Comparison of ENCODE assay signal across 8 cellular contexts in genomic region chr9:137199411-137200121, GRCh38. TPM values are rescaled to one million over a fixed set of nuclear protein-coding genes. Genes with fewer than 3 reads are reported as not detected.
DNase-seq lines count a peak whose midpoint lies in the region; ATAC-seq, FAIRE-seq and TF ChIP-seq lines count a peak whose summit lies in the region.

No MANE protein-coding gene starts in this region.

- no peak for FAIRE-seq in frontal cortex (lab: Jason Lieb, UNC)

- intact Hi-C loops in body of pancreas (cut with DNase I) = no loop called here

- H3K27ac Mint-ChIP-seq in memory B cell = no peak overlapping the region

- H3K9me3 Mint-ChIP-seq in memory B cell = no peaks in the 10 kb centered on the region

- no peak for TF ChIP-seq CTCF in 22Rv1 (IDR thresholded peaks at IDR 0.05)
- TF ChIP-seq CTCF in body of pancreas (IDR thresholded peaks at IDR 0.05) = no peak

- H3K4me3 Mint-ChIP-seq in memory B cell = peak overlapping the region; percentile 83

- H3K27me3 Mint-ChIP-seq in memory B cell = no peaks in the 10 kb centered on the region

- ATAC-seq in body of pancreas (no peak), memory B cell (ENCODE audit: low read depth) (no peak), GM21717 (IDR thresholded peaks at IDR 0.05; ENCODE audit: unreplicated experiment) (no peak)

- peaks cover 22% of the 10 kb centered on the region for H3K4me1 Mint-ChIP-seq in memory B cell

- no peaks in the 10 kb centered on the region for H3K36me3 Mint-ChIP-seq in memory B cell

- H3K4me1 ChIP-seq in HAP-1 = peaks cover 31% of the 10 kb centered on the region
- peaks cover 87% of the 10 kb centered on the region for H3K4me1 ChIP-seq in body of pancreas

- H3K27ac ChIP-seq in 22Rv1 = peak overlapping the region; percentile 83
- H3K27ac ChIP-seq in body of pancreas = peak overlapping the region; percentile 92 to 99 (median 92)

- H3K9me3 ChIP-seq in HAP-1 = no peaks in the 10 kb centered on the region
- H3K9me3 ChIP-seq in body of pancreas = no peaks in the 10 kb centered on the region

- WGBS in body of pancreas, 2 donors = 1 to 3% methylated on average over 12 to 38 of the region's 51 CpGs

- H3K36me3 ChIP-seq in HAP-1 (replicated peaks) (peaks cover 9% of the 10 kb centered on the region; the same call in 1 of the 2 replicates), body of pancreas (replicated peaks in 1 of 2; ENCODE audit: insufficient read depth in 1 of 2, low read depth in 2 of 2) (no peaks in the 10 kb centered on the region)

- no peaks in the 10 kb centered on the region for H3K27me3 ChIP-seq in HAP-1 (ENCODE audit: low read depth)
- no peaks in the 10 kb centered on the region for H3K27me3 ChIP-seq in body of pancreas

- in situ Hi-C loops in HAP-1 (cut with MboI; ENCODE audit: low sequenced_read_pairs) = no loop called here

- no peak for TF ChIP-seq POLR2A in body of pancreas (IDR thresholded peaks at IDR 0.05)

- no peak for DNase-seq in HAP-1 (ENCODE audit: low spot score in 2 of 2)
- peak in 1 of 4 donors; percentile 30 for DNase-seq in body of pancreas
- DNase-seq in memory B cell (ENCODE audit: low spot score in 2 of 2) = no peak
- no peak for DNase-seq in frontal cortex (ENCODE audit: low spot score in 2 of 2)
- DNase-seq in SK-N-DZ (ENCODE audit: low spot score) = no peak
- no peak for DNase-seq in NCI-H2196 (lab: John Stamatoyannopoulos, UW; ENCODE audit: unreplicated experiment)

- peak overlapping the region; percentile 30 for H3K4me3 ChIP-seq in HAP-1
- H3K4me3 ChIP-seq in body of pancreas = peak overlapping the region; percentile 32 to 40

RNA-seq across cellular contexts. Expression of gene TPRN, which starts 1.0 kb away (rescaled TPM):
- 10 to 100 TPM; 90.0 to 91.3 TPM for total RNA-seq in body of pancreas
- total RNA-seq in frontal cortex = 6.1 TPM
- 11.1 and 13.8 TPM in 2 replicates for polyA plus RNA-seq in SK-N-DZ (2014; cell fraction: cytosol; rRNA removed)
- polyA plus RNA-seq in SK-N-DZ (2014; cell fraction: nucleus; rRNA removed) = 23.1 and 27.1 TPM in 2 replicates

RNA-seq across cellular contexts. Expression of gene TMEM203, which starts 5.9 kb away (rescaled TPM):
- 10 to 100 TPM; 11.9 to 18.1 TPM for total RNA-seq in body of pancreas
- 34.2 TPM for total RNA-seq in frontal cortex
- polyA plus RNA-seq in SK-N-DZ (2014; cell fraction: cytosol; rRNA removed) = 53.2 and 54.5 TPM in 2 replicates
- 25.2 and 38.1 TPM in 2 replicates for polyA plus RNA-seq in SK-N-DZ (2014; cell fraction: nucleus; rRNA removed)

RNA-seq across cellular contexts. Expression of gene NDOR1, which starts 5.9 kb away (rescaled TPM):
- total RNA-seq in body of pancreas (10 to 100 TPM; 17.1 to 22.7 TPM), frontal cortex (3.3 TPM)
- polyA plus RNA-seq in SK-N-DZ (2014; cell fraction: cytosol; rRNA removed) = 11.7 and 19.0 TPM in 2 replicates
- 89.6 and 124 TPM in 2 replicates for polyA plus RNA-seq in SK-N-DZ (2014; cell fraction: nucleus; rRNA removed)

RNA-seq across cellular contexts. Expression of gene SSNA1, which starts 11.1 kb away (rescaled TPM):
- total RNA-seq in body of pancreas (10 to 100 TPM; 62.3 to 79.1 TPM), frontal cortex (24.5 TPM)
- 140 and 167 TPM in 2 replicates for polyA plus RNA-seq in SK-N-DZ (2014; cell fraction: cytosol; rRNA removed)
- polyA plus RNA-seq in SK-N-DZ (2014; cell fraction: nucleus; rRNA removed) = 104 and 182 TPM in 2 replicates

RNA-seq across cellular contexts. Expression of gene ANAPC2, which starts 11.2 kb away (rescaled TPM):
- total RNA-seq in body of pancreas (10 to 100 TPM; 24.1 to 51.7 TPM), frontal cortex (22.4 TPM)
- 24.6 and 28.9 TPM in 2 replicates for polyA plus RNA-seq in SK-N-DZ (2014; cell fraction: cytosol; rRNA removed)
- polyA plus RNA-seq in SK-N-DZ (2014; cell fraction: nucleus; rRNA removed) = 136 and 192 TPM in 2 replicates

Comparison
In these comparisons a context has a peak if more than half of its experiments do, and no peak if none do; other contexts are left out.
1. RNA of gene TPRN, which starts 1.0 kb away (total RNA-seq): 90.0 to 91.3 TPM in body of pancreas; 6.1 TPM in frontal cortex (single experiment); every median in the first group is over 10 times any median in the second.